Comparison of ENCODE assay signal across 1 cellular context in genomic region chr17:27268394-27269085, GRCh38.
TF ChIP-seq lines count a peak whose summit lies in the region.

No MANE protein-coding gene starts in this region.

TF ChIP-seq in HepG2, 621 proteins besides CTCF, POLR2A, EP300 and RAD21 (continued from another document):
- 0 out of 2 replicates have a peak, but pooled peaks have one; percentile 25 for TF ChIP-seq RFX3 (CRISPR knock-in tag; IDR thresholded peaks at IDR 0.05)
- no peak for TF ChIP-seq RCOR2 (CRISPR knock-in tag; IDR thresholded peaks at IDR 0.05)
- no peak for TF ChIP-seq SOX13 (IDR thresholded peaks at IDR 0.05)
- TF ChIP-seq SOX13 (CRISPR knock-in tag; conservative IDR thresholded peaks at IDR 0.05 in 1 of 2, IDR thresholded peaks at IDR 0.05 in 1 of 2) = peak in 1 of 2 experiments; percentile 66; a peak in 2 of 4 replicates
- no peak for TF ChIP-seq SOX6 (IDR thresholded peaks at IDR 0.05)
- peak; percentile 16; the same call in 1 of the 2 replicates for TF ChIP-seq SOX6 (CRISPR knock-in tag; IDR thresholded peaks at IDR 0.05)
- TF ChIP-seq ARNTL (CRISPR knock-in tag; IDR thresholded peaks at IDR 0.05) = no peak
- no peak for TF ChIP-seq GABPB1 (CRISPR knock-in tag; IDR thresholded peaks at IDR 0.05)
- no peak for TF ChIP-seq ISL2 (CRISPR knock-in tag; IDR thresholded peaks at IDR 0.05)
- no peak for TF ChIP-seq HES4 (CRISPR knock-in tag; IDR thresholded peaks at IDR 0.05; ENCODE audit: borderline replicate concordance)
- no peak for TF ChIP-seq PCBP2 (optimal IDR thresholded peaks at IDR 0.05; ENCODE audit: low read depth, low read length, poor library complexity, severe bottlenecking)
- TF ChIP-seq SMAD9 (CRISPR knock-in tag; IDR thresholded peaks at IDR 0.05) = no peak
- TF ChIP-seq ZNF256 (CRISPR knock-in tag; conservative IDR thresholded peaks at IDR 0.05) = no peak
- 0 out of 2 replicates have a peak, but pooled peaks have one; percentile 24 for TF ChIP-seq CEBPG (CRISPR knock-in tag; IDR thresholded peaks at IDR 0.05)
- TF ChIP-seq ARID2 (CRISPR knock-in tag; IDR thresholded peaks at IDR 0.05; ENCODE audit: borderline replicate concordance) = no peak
- no peak for TF ChIP-seq POGZ (CRISPR knock-in tag; IDR thresholded peaks at IDR 0.05)
- TF ChIP-seq, protein P1, sequence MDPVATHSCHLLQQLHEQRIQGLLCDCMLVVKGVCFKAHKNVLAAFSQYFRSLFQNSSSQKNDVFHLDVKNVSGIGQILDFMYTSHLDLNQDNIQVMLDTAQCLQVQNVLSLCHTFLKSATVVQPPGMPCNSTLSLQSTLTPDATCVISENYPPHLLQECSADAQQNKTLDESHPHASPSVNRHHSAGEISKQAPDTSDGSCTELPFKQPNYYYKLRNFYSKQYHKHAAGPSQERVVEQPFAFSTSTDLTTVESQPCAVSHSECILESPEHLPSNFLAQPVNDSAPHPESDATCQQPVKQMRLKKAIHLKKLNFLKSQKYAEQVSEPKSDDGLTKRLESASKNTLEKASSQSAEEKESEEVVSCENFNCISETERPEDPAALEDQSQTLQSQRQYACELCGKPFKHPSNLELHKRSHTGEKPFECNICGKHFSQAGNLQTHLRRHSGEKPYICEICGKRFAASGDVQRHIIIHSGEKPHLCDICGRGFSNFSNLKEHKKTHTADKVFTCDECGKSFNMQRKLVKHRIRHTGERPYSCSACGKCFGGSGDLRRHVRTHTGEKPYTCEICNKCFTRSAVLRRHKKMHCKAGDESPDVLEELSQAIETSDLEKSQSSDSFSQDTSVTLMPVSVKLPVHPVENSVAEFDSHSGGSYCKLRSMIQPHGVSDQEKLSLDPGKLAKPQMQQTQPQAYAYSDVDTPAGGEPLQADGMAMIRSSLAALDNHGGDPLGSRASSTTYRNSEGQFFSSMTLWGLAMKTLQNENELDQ (CRISPR knock-in tag; IDR thresholded peaks at IDR 0.05; ENCODE audit: borderline replicate concordance) = no peak
- TF ChIP-seq ZNF468 (CRISPR knock-in tag; IDR thresholded peaks at IDR 0.05) = no peak
- no peak for TF ChIP-seq FOXK1 (CRISPR knock-in tag; IDR thresholded peaks at IDR 0.05; ENCODE audit: borderline replicate concordance, low read depth)
- TF ChIP-seq RBM39 (IDR thresholded peaks at IDR 0.05; ENCODE audit: low read depth, low read length, poor library complexity, severe bottlenecking) = no peak
- peak; percentile 57; the same call in 1 of the 2 replicates for TF ChIP-seq PRDM15 (CRISPR knock-in tag; IDR thresholded peaks at IDR 0.05)
- TF ChIP-seq ZKSCAN5 (CRISPR knock-in tag; IDR thresholded peaks at IDR 0.05) = no peak
